9 cellular contexts compared by ENCODE assay signal in genomic region chr22:40817737-40818136, GRCh38. TPM values are rescaled to one million over a fixed set of nuclear protein-coding genes. Genes with fewer than 3 reads are reported as not detected.
DNase-seq lines count a peak whose midpoint lies in the region; ATAC-seq and TF ChIP-seq lines count a peak whose summit lies in the region.
"Had no signal": no experiment of that assay in that cellular context is flagged by ENCODE, and none has a peak within 500 bp of the region (broad histone marks: within the 10 kb centered on the region; RNA-seq: fewer than 3 reads in every experiment).

No MANE protein-coding gene starts in this region.

- H3K4me1 ChIP-seq in SK-N-SH (ENCODE audit: control insufficient read depth in 1 of 2, insufficient read depth in 2 of 2, low read depth in 1 of 2, low read length in 1 of 2) (peaks cover 0 to 5% of the 10 kb centered on the region in 2 experiments; a peak in 2 of 4 replicates), endodermal cell (ENCODE audit: control insufficient read depth, insufficient read depth, low read length) (no peaks in the 10 kb centered on the region), skeletal muscle tissue (ENCODE audit: control insufficient read depth in 3 of 3, insufficient read depth in 3 of 3, low read length in 3 of 3) (peaks cover 21 to 30% (median 25%) of the 10 kb centered on the region in 3 donors)

- peaks cover 19% of the 10 kb centered on the region for H3K4me1 Mint-ChIP-seq in endodermal cell

- H3K36me3 Mint-ChIP-seq in endodermal cell (ENCODE audit: low read depth): peaks cover 15% of the 10 kb centered on the region

- DNase-seq in SK-N-SH: no peak
- DNase-seq in NAMALWA (ENCODE audit: low spot score): peak; percentile 35
- DNase-seq in endodermal cell: no peak
- no peak for DNase-seq in G401 (ENCODE audit: low spot score)

- H3K9me2 ChIP-seq in SK-N-SH: no peaks in the 10 kb centered on the region

- TF ChIP-seq CTCF in SK-N-SH (IDR thresholded peaks at IDR 0.05) (no peak), endodermal cell (conservative IDR thresholded peaks at IDR 0.05) (no peak)

- no peak for TF ChIP-seq EP300 in SK-N-SH (IDR thresholded peaks at IDR 0.05; ENCODE audit: borderline replicate concordance in 1 of 2, low read depth in 1 of 2, low read length in 1 of 2)

- in situ Hi-C loops in G401 (cut with HindIII; ENCODE audit: low sequenced_read_pairs): no loop called here

- H3K27ac ChIP-seq in SK-N-SH (ENCODE audit: low read depth in 2 of 2, low read length in 1 of 2) (no peak overlapping the region), endodermal cell (ENCODE audit: low read depth, low read length) (no peak overlapping the region), skeletal muscle tissue (ENCODE audit: low read depth, low read length) (no peak overlapping the region)

- H3K9ac ChIP-seq in SK-N-SH: peak overlapping the region; percentile 85; the same call in 1 of the 2 replicates
- no peak overlapping the region for H3K9ac ChIP-seq in endodermal cell (ENCODE audit: extremely low read depth, low read length, poor library complexity, severe bottlenecking)
- H3K9ac ChIP-seq in skeletal muscle tissue (ENCODE audit: low read depth in 1 of 3, low read length in 3 of 3): peak overlapping the region; percentile 10 to 64 (median 45)

- H3K4me3 Mint-ChIP-seq in endodermal cell: peak overlapping the region; percentile 90

- H3K4me3 ChIP-seq in SK-N-SH (ENCODE audit: low read depth in 2 of 2, low read length in 1 of 2) (peak overlapping the region; percentile 73 to 80), endodermal cell (ENCODE audit: low read length) (peak overlapping the region; percentile 97), skeletal muscle tissue (ENCODE audit: low read length in 3 of 3) (peak overlapping the region in 2 of 3 donors; percentile 94 to 96)

- no peak for TF ChIP-seq RAD21 in SK-N-SH (IDR thresholded peaks at IDR 0.05; ENCODE audit: low read length)

- no peak overlapping the region for H2AFZ ChIP-seq in SK-N-SH (ENCODE audit: low read depth)

- H3K9me3 ChIP-seq in SK-N-SH: no peaks in the 10 kb centered on the region
- H3K9me3 ChIP-seq in endodermal cell (ENCODE audit: control insufficient read depth, low read length): no peaks in the 10 kb centered on the region
- H3K9me3 ChIP-seq in skeletal muscle tissue (ENCODE audit: control insufficient read depth in 3 of 3, low read length in 3 of 3): no peaks in the 10 kb centered on the region

- no peaks in the 10 kb centered on the region for H3K9me3 Mint-ChIP-seq in endodermal cell

- ATAC-seq in SK-N-SH treated with all-trans-retinoic acid at 6 μM for 48 hours (no peak), HG03442 (IDR thresholded peaks at IDR 0.05; ENCODE audit: unreplicated experiment) (no peak), HG02759 (IDR thresholded peaks at IDR 0.05; ENCODE audit: unreplicated experiment) (no peak)

- peaks cover 48% of the 10 kb centered on the region for H3K79me2 ChIP-seq in SK-N-SH (ENCODE audit: insufficient read depth)

- POLR2A ChIA-PET in SK-N-SH (lab: Yijun Ruan, JAX): no interaction called here

- no peaks in the 10 kb centered on the region for H4K20me1 ChIP-seq in SK-N-SH (ENCODE audit: insufficient read depth)

- H3K27me3 Mint-ChIP-seq in endodermal cell (ENCODE audit: insufficient read depth): no peaks in the 10 kb centered on the region

- H3K4me2 ChIP-seq in SK-N-SH: peak overlapping the region; percentile 78

- H3K36me3 ChIP-seq in SK-N-SH (replicated peaks in 1 of 2; ENCODE audit: control insufficient read depth in 1 of 2, insufficient read depth in 2 of 2, low read length in 1 of 2) (peaks cover 0 to 4% of the 10 kb centered on the region in 2 experiments), endodermal cell (ENCODE audit: control insufficient read depth, insufficient read depth, low read length) (peaks cover 16% of the 10 kb centered on the region), skeletal muscle tissue (ENCODE audit: control insufficient read depth in 3 of 3, insufficient read depth in 3 of 3, low read length in 3 of 3) (no peaks in the 10 kb centered on the region)

- CTCF ChIA-PET in SK-N-SH (lab: Yijun Ruan, JAX): no interaction called here

- H3F3A ChIP-seq in SK-N-SH (replicated peaks; ENCODE audit: insufficient read depth): peaks cover 5% of the 10 kb centered on the region

- peak overlapping the region; percentile 6 for H3K27ac Mint-ChIP-seq in endodermal cell

- H3K27me3 ChIP-seq in SK-N-SH (ENCODE audit: insufficient read depth): no peaks in the 10 kb centered on the region
- no peaks in the 10 kb centered on the region for H3K27me3 ChIP-seq in endodermal cell (ENCODE audit: control insufficient read depth, insufficient read depth, low read length, poor library complexity, severe bottlenecking)
- H3K27me3 ChIP-seq in skeletal muscle tissue (ENCODE audit: control insufficient read depth in 3 of 3, insufficient read depth in 3 of 3, low read length in 3 of 3): no peaks in the 10 kb centered on the region

- WGBS in SK-N-SH (ENCODE audit: low lambda C conversion rate): 72% methylated on average over 4 of the region's 4 CpGs
- 90 to 92% methylated on average over 3 to 4 of the region's 4 CpGs for WGBS in endodermal cell (ENCODE audit: insufficient coverage in 1 of 2, insufficient read length in 1 of 2), 2 experiments

TF ChIP-seq in SK-N-SH treated with all-trans-retinoic acid at 6 μM for 48 hours, 23 proteins besides CTCF, POLR2A, EP300 and RAD21 (continues in another document):
- TF ChIP-seq BACH2 (CRISPR knock-in tag; IDR thresholded peaks at IDR 0.05; ENCODE audit: borderline replicate concordance): no peak
- no peak for TF ChIP-seq SNAI2 (CRISPR knock-in tag; IDR thresholded peaks at IDR 0.05)
- TF ChIP-seq, protein P1, sequence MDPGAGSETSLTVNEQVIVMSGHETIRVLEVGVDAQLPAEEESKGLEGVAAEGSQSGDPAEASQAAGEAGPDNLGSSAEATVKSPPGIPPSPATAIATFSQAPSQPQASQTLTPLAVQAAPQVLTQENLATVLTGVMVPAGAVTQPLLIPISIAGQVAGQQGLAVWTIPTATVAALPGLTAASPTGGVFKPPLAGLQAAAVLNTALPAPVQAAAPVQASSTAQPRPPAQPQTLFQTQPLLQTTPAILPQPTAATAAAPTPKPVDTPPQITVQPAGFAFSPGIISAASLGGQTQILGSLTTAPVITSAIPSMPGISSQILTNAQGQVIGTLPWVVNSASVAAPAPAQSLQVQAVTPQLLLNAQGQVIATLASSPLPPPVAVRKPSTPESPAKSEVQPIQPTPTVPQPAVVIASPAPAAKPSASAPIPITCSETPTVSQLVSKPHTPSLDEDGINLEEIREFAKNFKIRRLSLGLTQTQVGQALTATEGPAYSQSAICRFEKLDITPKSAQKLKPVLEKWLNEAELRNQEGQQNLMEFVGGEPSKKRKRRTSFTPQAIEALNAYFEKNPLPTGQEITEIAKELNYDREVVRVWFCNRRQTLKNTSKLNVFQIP (CRISPR knock-in tag; IDR thresholded peaks at IDR 0.05; ENCODE audit: borderline replicate concordance, low read depth): no peak
- TF ChIP-seq TOX (CRISPR knock-in tag; IDR thresholded peaks at IDR 0.05; ENCODE audit: borderline replicate concordance): no peak
- no peak for TF ChIP-seq TCF4 (CRISPR knock-in tag; IDR thresholded peaks at IDR 0.05; ENCODE audit: borderline replicate concordance)
- TF ChIP-seq ESRRG (CRISPR knock-in tag; IDR thresholded peaks at IDR 0.05): no peak
- TF ChIP-seq ISL1 (CRISPR knock-in tag; IDR thresholded peaks at IDR 0.05): no peak
- TF ChIP-seq OSR1 (CRISPR knock-in tag; IDR thresholded peaks at IDR 0.05): no peak
- TF ChIP-seq ZNF70 (CRISPR knock-in tag; IDR thresholded peaks at IDR 0.05): no peak
- no peak for TF ChIP-seq RARB (CRISPR knock-in tag; IDR thresholded peaks at IDR 0.05)
- TF ChIP-seq ZFP30 (CRISPR knock-in tag; IDR thresholded peaks at IDR 0.05): no peak
- TF ChIP-seq PPARA (CRISPR knock-in tag; IDR thresholded peaks at IDR 0.05; ENCODE audit: borderline replicate concordance): no peak

RNA-seq across cellular contexts. Expression of gene SLC25A17, which starts 1.4 kb away (rescaled TPM):
- 11.1 and 18.9 TPM in 2 replicates for polyA plus RNA-seq in SK-N-SH (2012; rRNA removed)
- 15.8 and 16.6 TPM in 2 replicates for polyA plus RNA-seq in SK-N-SH (2012; cell fraction: cytosol; rRNA removed)
- 8.8 and 18.5 TPM in 2 replicates for polyA plus RNA-seq in SK-N-SH (2012; cell fraction: nucleus; rRNA removed)
- total RNA-seq in endodermal cell (10 to 100 TPM; 25.4 to 29.4 TPM), skeletal muscle tissue (12.5 TPM)
- polyA plus RNA-seq in endodermal cell (2013, experiment 1 of 2): 24.3 TPM
- 23.4 TPM for polyA plus RNA-seq in endodermal cell (2013, experiment 2 of 2)
- 47.6 and 67.7 TPM in 2 replicates for total RNA-seq in G401 (2014; rRNA removed; shearing (Covaris generic))

RNA-seq across cellular contexts. Expression of gene ST13, which starts 38.7 kb away (rescaled TPM):
- 66.0 and 72.3 TPM in 2 replicates for polyA plus RNA-seq in SK-N-SH (2012; rRNA removed)
- polyA plus RNA-seq in SK-N-SH (2012; cell fraction: cytosol; rRNA removed): 85.1 and 117 TPM in 2 replicates
- polyA plus RNA-seq in SK-N-SH (2012; cell fraction: nucleus; rRNA removed): 14.9 and 34.6 TPM in 2 replicates
- 100 to 1,000 TPM; 310 to 324 TPM for total RNA-seq in endodermal cell
- 220 TPM for polyA plus RNA-seq in endodermal cell (2013, experiment 1 of 2)
- polyA plus RNA-seq in endodermal cell (2013, experiment 2 of 2): 226 TPM
- total RNA-seq in skeletal muscle tissue: 203 TPM
- total RNA-seq in G401 (2014; rRNA removed; shearing (Covaris generic)): 213 and 354 TPM in 2 replicates

RNA-seq across cellular contexts. Expression of gene XPNPEP3, which starts 39.2 kb away (rescaled TPM):
- 8.6 and 10.7 TPM in 2 replicates for polyA plus RNA-seq in SK-N-SH (2012; rRNA removed)
- 8.5 and 8.6 TPM in 2 replicates for polyA plus RNA-seq in SK-N-SH (2012; cell fraction: cytosol; rRNA removed)
- polyA plus RNA-seq in SK-N-SH (2012; cell fraction: nucleus; rRNA removed): 10.2 and 15.8 TPM in 2 replicates
- total RNA-seq in endodermal cell (10 to 100 TPM; 27.6 to 32.7 TPM), skeletal muscle tissue (8.9 TPM)
- polyA plus RNA-seq in endodermal cell (2013, experiment 1 of 2): 18.9 TPM
- polyA plus RNA-seq in endodermal cell (2013, experiment 2 of 2): 18.0 TPM
- 8.7 and 9.2 TPM in 2 replicates for total RNA-seq in G401 (2014; rRNA removed; shearing (Covaris generic))

RNA-seq across cellular contexts. Expression of gene DNAJB7, which starts 44.2 kb away (rescaled TPM):
- polyA plus RNA-seq in SK-N-SH (2012; rRNA removed): not detected in 2 replicates
- not detected in 2 replicates for polyA plus RNA-seq in SK-N-SH (2012; cell fraction: cytosol; rRNA removed)
- not detected in 2 replicates for polyA plus RNA-seq in SK-N-SH (2012; cell fraction: nucleus; rRNA removed)
- total RNA-seq in endodermal cell: not detected
- not detected for polyA plus RNA-seq in endodermal cell (2013, experiment 1 of 2)
- not detected for polyA plus RNA-seq in endodermal cell (2013, experiment 2 of 2)
- total RNA-seq in skeletal muscle tissue: not detected
- not detected in 2 replicates for total RNA-seq in G401 (2014; rRNA removed; shearing (Covaris generic))
- polyA plus RNA-seq: adipose tissue had no signal
